In the genomic region with DNA sequence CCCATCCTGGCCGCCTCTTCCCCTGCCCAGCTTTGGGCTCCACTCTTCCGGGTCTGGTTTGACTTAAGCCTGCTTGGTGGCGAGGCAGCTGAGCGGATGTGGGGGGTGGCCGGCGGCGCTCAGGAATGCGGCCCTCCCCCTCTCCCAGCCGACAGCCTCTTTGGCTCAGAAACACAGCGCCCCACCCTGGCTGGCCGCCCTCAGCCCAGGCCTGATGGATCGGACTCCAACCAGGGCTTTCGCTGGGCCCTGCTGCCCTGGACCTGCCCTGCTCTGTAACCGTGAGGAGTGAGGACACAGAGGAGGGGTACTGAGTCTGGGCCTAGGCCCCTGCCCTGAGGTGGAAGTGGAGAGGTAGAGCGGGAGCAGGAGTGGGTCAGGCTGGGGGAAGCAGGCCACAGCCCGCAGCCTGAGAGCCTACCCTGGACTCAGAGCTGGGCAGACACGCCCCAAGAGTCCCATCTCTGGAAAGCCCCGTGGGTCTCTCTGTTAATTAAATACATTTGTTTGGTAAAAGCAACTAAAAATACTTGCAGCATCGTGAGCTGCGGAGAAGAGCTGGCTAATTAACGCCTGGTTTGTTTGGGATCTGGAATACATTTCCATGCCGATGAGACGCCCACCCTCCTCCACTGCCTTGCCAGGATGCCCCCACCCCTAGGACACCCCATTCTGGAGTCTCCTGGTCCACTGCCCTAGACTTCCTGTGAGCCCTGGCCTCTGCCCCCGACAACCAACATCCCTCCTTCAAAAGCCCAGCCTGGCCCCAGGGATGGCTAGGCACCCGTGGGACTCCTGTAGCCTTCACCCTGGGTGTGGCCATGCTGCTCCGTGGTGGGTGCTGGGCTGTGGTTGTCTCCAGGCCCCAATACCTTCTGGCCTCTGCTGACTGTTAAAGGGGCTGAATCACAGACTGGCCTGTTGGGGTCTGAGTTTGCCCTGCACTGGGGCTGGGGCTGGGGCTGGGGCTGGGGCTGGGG, we compare ENCODE assay signal across 8 cellular contexts. TPM values are rescaled to one million over a fixed set of nuclear protein-coding genes. Genes with fewer than 3 reads are reported as not detected.
A peak's percentile ranks its signal among the peaks of the same experiment; 100 is the strongest.
DNase-seq lines count a peak whose midpoint lies in the region; ATAC-seq and TF ChIP-seq lines count a peak whose summit lies in the region.

No MANE protein-coding gene starts in this region.

- in situ Hi-C loops in astrocyte of the cerebellum (cut with HindIII; ENCODE audit: low sequenced_read_pairs), result no loop called here

- ATAC-seq in sciatic nerve (peak; percentile 92), GM18520 (IDR thresholded peaks at IDR 0.05; ENCODE audit: unreplicated experiment) (no peak), GM21786 (IDR thresholded peaks at IDR 0.05; ENCODE audit: unreplicated experiment) (no peak), HG03354 (IDR thresholded peaks at IDR 0.05; ENCODE audit: poor library complexity, severe bottlenecking, unreplicated experiment) (no peak), HG03159 (IDR thresholded peaks at IDR 0.05; ENCODE audit: unreplicated experiment) (no peak)

- H3K79me2 ChIP-seq in hepatocyte, result peaks cover 7% of the 10 kb centered on the region

- DNase-seq in H4 (ENCODE audit: low spot score) (peak; percentile 89), astrocyte of the cerebellum (ENCODE audit: low read depth) (peak; percentile 72), hepatocyte (ENCODE audit: low spot score) (peak; percentile 88), sciatic nerve (ENCODE audit: low spot score) (peak; percentile 93)

- intact Hi-C loops in sciatic nerve (cut with DNase I), result no loop called here

- no peaks in the 10 kb centered on the region for H3K36me3 ChIP-seq in hepatocyte (replicated peaks; ENCODE audit: insufficient read depth, low read depth)

- peaks cover 14% of the 10 kb centered on the region for H3K4me1 ChIP-seq in hepatocyte (ENCODE audit: insufficient read depth)

- H4K20me1 ChIP-seq in hepatocyte (ENCODE audit: insufficient read depth, poor library complexity, severe bottlenecking), result peaks cover 14% of the 10 kb centered on the region

- no peaks in the 10 kb centered on the region for H3K9me3 ChIP-seq in hepatocyte (ENCODE audit: low read depth)

- peak; percentile 51 for TF ChIP-seq CTCF in astrocyte of the cerebellum (IDR thresholded peaks at IDR 0.05; ENCODE audit: low read depth, low read length, missing control alignments)
- peak; percentile 59 for TF ChIP-seq CTCF in hepatocyte (IDR thresholded peaks at IDR 0.05; ENCODE audit: poor library complexity)

- H3K27ac ChIP-seq in hepatocyte, result peak overlapping the region; percentile 86

- 45% methylated on average over 25 of the region's 26 CpGs for WGBS in hepatocyte (ENCODE audit: low lambda C conversion rate, missing lambda C conversion rate)

- H3K9me2 ChIP-seq in hepatocyte (replicated peaks; ENCODE audit: insufficient read depth), result no peaks in the 10 kb centered on the region

- no peaks in the 10 kb centered on the region for H3K27me3 ChIP-seq in hepatocyte

- H2AFZ ChIP-seq in hepatocyte, result no peak overlapping the region

- peak overlapping the region; percentile 44 for H3K4me2 ChIP-seq in hepatocyte

- H3K4me3 ChIP-seq in astrocyte of the cerebellum (ENCODE audit: low read depth, low read length) (no peak overlapping the region), hepatocyte (no peak overlapping the region)

RNA-seq across cellular contexts. Expression of a gene that starts 19.6 kb away (rescaled TPM):
- total RNA-seq in H4 (2014; rRNA removed; shearing (Covaris generic)), result 15.3 and 15.9 TPM in 2 replicates
- 30.1 and 35.1 TPM in 2 replicates for total RNA-seq in hepatocyte
- 19.7 and 21.3 TPM in 2 replicates for polyA plus RNA-seq in hepatocyte
- total RNA-seq in sciatic nerve, result 35.9 TPM
